ENCODE assay signal across 25 cellular contexts in the genomic region with DNA sequence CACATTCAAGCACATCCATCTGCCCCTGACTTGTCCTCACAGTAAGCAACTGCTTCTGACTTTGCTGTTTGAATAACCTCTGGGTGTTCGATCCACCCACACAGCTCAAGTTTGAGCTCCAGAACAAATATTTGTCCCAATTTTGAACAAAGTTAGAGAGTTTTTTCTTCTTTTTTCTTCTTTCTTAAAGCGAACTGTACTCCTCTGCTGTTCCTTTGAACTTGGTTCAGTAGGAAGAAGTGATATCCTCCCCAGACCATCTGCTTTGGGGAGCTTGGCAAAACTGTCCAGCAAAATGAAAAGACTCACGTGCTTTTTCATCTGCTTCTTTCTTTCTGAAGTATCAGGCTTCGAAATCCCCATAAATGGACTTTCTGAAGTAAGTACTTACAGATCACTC. TPM values are rescaled to one million over a fixed set of nuclear protein-coding genes. Genes with fewer than 3 reads are reported as not detected.
DNase-seq lines count a peak whose midpoint lies in the region; ATAC-seq, FAIRE-seq and TF ChIP-seq lines count a peak whose summit lies in the region.
"Had no signal": no experiment of that assay in that cellular context is flagged by ENCODE, and none has a peak within 500 bp of the region (broad histone marks: within the 10 kb centered on the region; RNA-seq: fewer than 3 reads in every experiment).

Gene ITIH2 (plus strand): TSS at position 177 of the 400 bp plus-strand sequence. CDS start 119 bp downstream, at position 296.

- TF ChIP-seq POLR2A in A549 (IDR thresholded peaks at IDR 0.05; ENCODE audit: low read length) = no peak

- H3K4me3 ChIP-seq in A549 = no peak within 1 kb of the TSS
- H3K4me3 ChIP-seq in OCI-LY7 (ENCODE audit: low read depth, low read length, poor library complexity, severe bottlenecking) = no peak within 1 kb of the TSS
- H3K4me3 ChIP-seq: BLaER1 had no signal

- POLR2A ChIA-PET in A549 (lab: Yijun Ruan, JAX) (no interaction called here), OCI-LY7 (lab: Charles Lee) (interaction anchor here (0.5 kb wide), 1 partner anchor 91 kb away, joined by 3 read pairs; no protein-coding TSS in a partner anchor)

- TF ChIP-seq EP300 in A549 (IDR thresholded peaks at IDR 0.05) = no peak

- H3K4me1 Mint-ChIP-seq in nephron = peaks cover 15% of the 10 kb centered on the region
- H3K4me1 Mint-ChIP-seq: CD14-positive monocyte; CD4-positive, alpha-beta memory T cell had no signal

- WGBS in A549 (ENCODE audit: missing lambda C conversion rate) = 7% methylated on average over 4 of the region's 4 CpGs

- intact Hi-C loops in OCI-LY7 (cut with micrococcal nuclease; ENCODE audit: unreplicated experiment) = no loop called here

- H3K4me3 Mint-ChIP-seq in nephron = no peak within 1 kb of the TSS
- H3K4me3 Mint-ChIP-seq: CD4-positive, alpha-beta memory T cell; HFFc6 had no signal

- peaks cover 20% of the 10 kb centered on the region; the same call in 2 of the 3 replicates for H3K4me1 ChIP-seq in A549
- H3K4me1 ChIP-seq in OCI-LY7 (ENCODE audit: insufficient read depth, low read length, poor library complexity, severe bottlenecking) = no peaks in the 10 kb centered on the region
- H3K4me1 ChIP-seq: BLaER1 had no signal

- H2AFZ ChIP-seq in OCI-LY7 (ENCODE audit: low read length) = no peak within 1 kb of the TSS

- H3K27me3 Mint-ChIP-seq in nephron (ENCODE audit: low read depth) = peaks cover 9% of the 10 kb centered on the region

- no peak for TF ChIP-seq CTCF in A549 (IDR thresholded peaks at IDR 0.05)
- no peak for TF ChIP-seq CTCF in nephron (IDR thresholded peaks at IDR 0.05; ENCODE audit: unreplicated experiment in 3 of 3)
- no peak for TF ChIP-seq CTCF in OCI-LY7 (conservative IDR thresholded peaks at IDR 0.05; ENCODE audit: low read length)

- CTCF ChIA-PET in A549 (lab: Yijun Ruan, JAX) = interaction anchor here (1.6 kb wide), 1 partner anchor 16 kb away, joined by 8 read pairs; no protein-coding TSS in a partner anchor
- CTCF ChIA-PET in OCI-LY7 (lab: Charles Lee; ENCODE audit: unreplicated experiment) = no interaction called here

- H3K4me2 ChIP-seq in A549 (no peak within 1 kb of the TSS), OCI-LY7 (ENCODE audit: low read length) (no peak within 1 kb of the TSS)
- H3K4me2 ChIP-seq: BLaER1 had no signal

- ATAC-seq in A549 = no peak
- ATAC-seq in left lobe of liver = peak; percentile 64
- ATAC-seq in GM18861 (IDR thresholded peaks at IDR 0.05; ENCODE audit: unreplicated experiment) = no peak
- ATAC-seq: HCT116 had no signal

- H3K9me3 ChIP-seq in A549 (no peaks in the 10 kb centered on the region), OCI-LY7 (ENCODE audit: low read length) (no peaks in the 10 kb centered on the region)
- H3K9me3 ChIP-seq: BLaER1 had no signal

- H3K9me2 ChIP-seq in OCI-LY7 (ENCODE audit: insufficient read depth, low read length) = no peaks in the 10 kb centered on the region

- H3K27ac ChIP-seq in A549 (peak within 1 kb of the TSS; percentile 15 to 21; a peak in 1 of 6 replicates), OCI-LY7 (ENCODE audit: low read depth, low read length, poor library complexity, severe bottlenecking) (no peak within 1 kb of the TSS)
- H3K27ac ChIP-seq: 22Rv1, BLaER1, HL-60 had no signal

- no peaks in the 10 kb centered on the region for H3K36me3 Mint-ChIP-seq in nephron (ENCODE audit: low read depth)
- H3K36me3 Mint-ChIP-seq: CD14-positive monocyte; CD4-positive, alpha-beta memory T cell had no signal

- no peaks in the 10 kb centered on the region for H3K36me3 ChIP-seq in OCI-LY7 (ENCODE audit: insufficient read depth, low read length)
- H3K36me3 ChIP-seq: BLaER1 had no signal

- no peak for DNase-seq in A549 (ENCODE audit: low read depth in 1 of 2, low spot score in 1 of 2)
- no peak for DNase-seq in cerebellum (ENCODE audit: low spot score)
- no peak for DNase-seq in left lobe of liver (ENCODE audit: low spot score)
- no peak for DNase-seq in OCI-LY7 (ENCODE audit: low spot score)
- DNase-seq in SIG-M5 treated with dmso at 0.1 percent for 504 hours (lab: John Stamatoyannopoulos, UW; ENCODE audit: unreplicated experiment) = no peak
- DNase-seq: CD4-positive, alpha-beta memory T cell; DMS 273 treated with DMSO at 0.1 percent for 48 hours; DMS53; GOT3; H7; HFFc6; IMR-90 had no signal

- no peak for TF ChIP-seq RAD21 in A549 (conservative IDR thresholded peaks at IDR 0.05 in 1 of 2, IDR thresholded peaks at IDR 0.05 in 1 of 2)

- H3K9me3 Mint-ChIP-seq in nephron = peaks cover 2% of the 10 kb centered on the region
- H3K9me3 Mint-ChIP-seq: CD4-positive, alpha-beta memory T cell; HFFc6 had no signal

- H3K79me2 ChIP-seq in OCI-LY7 (ENCODE audit: insufficient read depth, low read depth, low read length) = no peaks in the 10 kb centered on the region

- FAIRE-seq in A549 (lab: Jason Lieb, UNC) = no peak
- FAIRE-seq: G401.6, GM12892, GM18507 had no signal

- H4K20me1 ChIP-seq in OCI-LY7 (ENCODE audit: insufficient read depth, low read length) = no peaks in the 10 kb centered on the region
- H4K20me1 ChIP-seq: BLaER1 had no signal

- H3K27ac Mint-ChIP-seq in nephron = peak within 1 kb of the TSS; percentile 2 to 45 (median 37)
- H3K27ac Mint-ChIP-seq: CD4-positive, alpha-beta memory T cell; HFFc6 had no signal

- no TSS peak for BruUV-seq in OCI-LY7 (replicated peaks; lab: Mats Ljungman, UMichigan)

TF ChIP-seq in A549, 52 proteins besides CTCF, POLR2A, EP300 and RAD21:
- TF ChIP-seq RNF2 (IDR thresholded peaks at IDR 0.05; ENCODE audit: borderline replicate concordance, low read depth) = no peak
- no peak for TF ChIP-seq MYC (IDR thresholded peaks at IDR 0.05; ENCODE audit: borderline replicate concordance, low read length)
- TF ChIP-seq RCOR1 (IDR thresholded peaks at IDR 0.05; ENCODE audit: low read depth, low read length) = no peak
TF ChIP-seq in A549: peak in this region for 0.

RNA-seq across cellular contexts. Expression of gene ITIH2, which starts in this region (rescaled TPM):
- polyA plus RNA-seq in A549 (2011; rRNA removed) = 0.54 and 0.83 TPM in 2 replicates
- polyA plus RNA-seq in A549 (2012; cell fraction: cytosol; rRNA removed) = 0.03 TPM in 2 replicates
- polyA plus RNA-seq in A549 (2012; cell fraction: nucleus; rRNA removed) = 0.05 TPM in 2 replicates
- 0.31 to 0.34 TPM (median 0.32 TPM) in 3 replicates for polyA plus RNA-seq in A549 (2017; fragmentation: RNase III; extraction: RNeasy Plus Mini Kit Qiagen cat#74134 plus additional on column Dnase treatment)
- 0.34 and 0.66 TPM in 2 replicates for polyA minus RNA-seq in A549 (2011; rRNA and poly(A)+ RNA removed)
- total RNA-seq in cerebellum = 14.0 TPM
- total RNA-seq in left lobe of liver = 471 TPM
- total RNA-seq in OCI-LY7 (2014; rRNA removed; shearing (Covaris generic)) = not detected in 2 replicates
- total RNA-seq in OCI-LY7 (2022) = not detected in 2 replicates
- total RNA-seq: A673; CD4-positive, alpha-beta memory T cell; H7; HFFc6; HT1080; IMR-90 had no signal
- polyA plus RNA-seq: AG04450; CD14-positive monocyte; CD4-positive, alpha-beta memory T cell; IMR-90 had no signal

Comparison
In these comparisons a context has a peak if more than half of its experiments do, and no peak if none do; other contexts are left out.
1. RNA of gene ITIH2 (total RNA-seq): 471 TPM in left lobe of liver (single experiment); 14.0 TPM in cerebellum (single experiment) and not detected in OCI-LY7; every median in the first group is over 10 times any median in the second.